ENCODE assay signal across 8 cellular contexts in genomic region chr19:2775556-2776430, GRCh38. TPM values are rescaled to one million over a fixed set of nuclear protein-coding genes. Genes with fewer than 3 reads are reported as not detected.
DNase-seq lines count a peak whose midpoint lies in the region; ATAC-seq and TF ChIP-seq lines count a peak whose summit lies in the region.

No MANE protein-coding gene starts in this region.

- no peaks in the 10 kb centered on the region for H3K9me3 ChIP-seq in breast epithelium

- peak overlapping the region; percentile 19 to 55 (median 27) for H3K4me3 ChIP-seq in breast epithelium

- no peaks in the 10 kb centered on the region for H3K4me1 ChIP-seq in breast epithelium

- DNase-seq in ELR (ENCODE audit: low read depth) (peak; percentile 76), breast epithelium (ENCODE audit: low spot score in 2 of 2) (peak in 1 of 2 donors; percentile 59), medulla oblongata (ENCODE audit: extremely low spot score) (peak; percentile 76)
- DNase-seq in activated CD4-positive, CD25-positive, alpha-beta regulatory T cell (lab: John Stamatoyannopoulos, UW): peak; percentile 36 to 46 (median 40)
- peak; percentile 68 for DNase-seq in stimulated activated CD8-positive, alpha-beta memory T cell treated with anti-CD3 and anti-CD28 coated beads, Interleukin-4, amount 100 ng/mL, for 24 hours (ENCODE audit: low read depth)

- intact Hi-C loops in breast epithelium (cut with DNase I; ENCODE audit: low total_unique reads): no loop called here

- peak overlapping the region; percentile 82 to 92 for H3K27ac ChIP-seq in breast epithelium

- no peaks in the 10 kb centered on the region for H3K36me3 ChIP-seq in breast epithelium

- H3K27me3 ChIP-seq in breast epithelium: no peaks in the 10 kb centered on the region

- no peak for TF ChIP-seq CTCF in breast epithelium (IDR thresholded peaks at IDR 0.05)

- no peak for ATAC-seq in GM21423 (IDR thresholded peaks at IDR 0.05; ENCODE audit: unreplicated experiment)
- ATAC-seq in HG03460 (IDR thresholded peaks at IDR 0.05; ENCODE audit: unreplicated experiment): no peak
- ATAC-seq in HG03139 (IDR thresholded peaks at IDR 0.05; ENCODE audit: unreplicated experiment): no peak

- TF ChIP-seq POLR2A in breast epithelium (IDR thresholded peaks at IDR 0.05): no peak

RNA-seq across cellular contexts. Expression of gene SGTA, which starts 7.3 kb away (rescaled TPM):
- total RNA-seq in breast epithelium: 10 to 100 TPM; 40.3 to 45.2 (median 42.1) TPM

RNA-seq across cellular contexts. Expression of gene THOP1, which starts 9.5 kb away (rescaled TPM):
- 10 to 100 TPM; 26.2 to 40.0 (median 39.1) TPM for total RNA-seq in breast epithelium

RNA-seq across cellular contexts. Expression of gene SLC39A3, which starts 36.0 kb away (rescaled TPM):
- 10 to 100 TPM; 23.8 to 36.1 (median 27.2) TPM for total RNA-seq in breast epithelium

RNA-seq across cellular contexts. Expression of gene ZNF554, which starts 43.9 kb away (rescaled TPM):
- 10 to 100 TPM in 1 of 3 donors, 1 to 10 TPM in 2; 2.1 to 10.4 (median 7.5) TPM for total RNA-seq in breast epithelium

RNA-seq across cellular contexts. Expression of gene DIRAS1, which starts 54.6 kb away (rescaled TPM):
- 1 to 10 TPM in 2 of 3 donors, under 1 TPM in 1; 0.64 to 3.7 (median 3.6) TPM for total RNA-seq in breast epithelium
